1 cellular context compared by ENCODE assay signal in the genomic region with DNA sequence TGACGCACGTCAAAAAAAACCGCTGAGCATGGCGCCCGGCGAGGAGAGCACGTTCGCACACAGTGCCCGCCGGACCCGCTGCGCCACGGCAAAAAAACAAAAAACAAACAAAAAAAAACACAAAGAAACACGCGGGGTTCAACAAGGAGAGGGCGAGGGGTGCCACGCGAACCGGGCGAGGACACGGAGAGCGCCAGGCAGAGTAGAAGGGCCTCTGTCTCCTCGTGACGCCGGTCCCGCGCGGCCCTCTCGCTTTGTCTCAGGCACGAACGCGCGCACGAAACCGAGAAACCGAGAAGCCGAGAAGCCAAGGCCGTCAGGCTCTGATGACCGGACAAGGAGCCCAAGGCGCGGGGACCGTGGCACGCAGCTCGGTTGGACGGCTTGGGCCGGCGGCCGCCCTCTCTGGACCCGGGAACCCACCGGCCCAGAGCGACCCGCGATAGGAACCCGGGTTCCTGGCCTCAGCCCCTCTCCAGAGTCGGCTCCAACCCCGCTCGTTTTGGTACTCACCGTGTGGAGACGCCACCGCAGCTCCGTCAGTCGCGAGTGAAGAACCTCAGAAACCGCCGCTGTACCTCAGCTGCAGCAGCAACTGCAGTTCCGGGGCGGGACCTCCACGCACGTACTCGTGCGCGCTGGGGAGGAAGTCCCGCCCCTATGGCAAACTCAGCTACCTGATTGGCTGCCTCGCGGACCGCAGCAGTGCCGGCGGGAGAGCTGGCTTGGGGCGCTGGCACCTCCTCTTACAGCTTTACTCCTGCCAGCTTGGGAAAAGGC.
TF ChIP-seq lines count a peak whose summit lies in the region.

A gene with protein sequence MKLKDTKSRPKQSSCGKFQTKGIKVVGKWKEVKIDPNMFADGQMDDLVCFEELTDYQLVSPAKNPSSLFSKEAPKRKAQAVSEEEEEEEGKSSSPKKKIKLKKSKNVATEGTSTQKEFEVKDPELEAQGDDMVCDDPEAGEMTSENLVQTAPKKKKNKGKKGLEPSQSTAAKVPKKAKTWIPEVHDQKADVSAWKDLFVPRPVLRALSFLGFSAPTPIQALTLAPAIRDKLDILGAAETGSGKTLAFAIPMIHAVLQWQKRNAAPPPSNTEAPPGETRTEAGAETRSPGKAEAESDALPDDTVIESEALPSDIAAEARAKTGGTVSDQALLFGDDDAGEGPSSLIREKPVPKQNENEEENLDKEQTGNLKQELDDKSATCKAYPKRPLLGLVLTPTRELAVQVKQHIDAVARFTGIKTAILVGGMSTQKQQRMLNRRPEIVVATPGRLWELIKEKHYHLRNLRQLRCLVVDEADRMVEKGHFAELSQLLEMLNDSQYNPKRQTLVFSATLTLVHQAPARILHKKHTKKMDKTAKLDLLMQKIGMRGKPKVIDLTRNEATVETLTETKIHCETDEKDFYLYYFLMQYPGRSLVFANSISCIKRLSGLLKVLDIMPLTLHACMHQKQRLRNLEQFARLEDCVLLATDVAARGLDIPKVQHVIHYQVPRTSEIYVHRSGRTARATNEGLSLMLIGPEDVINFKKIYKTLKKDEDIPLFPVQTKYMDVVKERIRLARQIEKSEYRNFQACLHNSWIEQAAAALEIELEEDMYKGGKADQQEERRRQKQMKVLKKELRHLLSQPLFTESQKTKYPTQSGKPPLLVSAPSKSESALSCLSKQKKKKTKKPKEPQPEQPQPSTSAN (minus strand): TSS at position 597 of the 780 bp plus-strand sequence. CDS start 1,460 bp downstream, outside the sequence.
A gene with protein sequence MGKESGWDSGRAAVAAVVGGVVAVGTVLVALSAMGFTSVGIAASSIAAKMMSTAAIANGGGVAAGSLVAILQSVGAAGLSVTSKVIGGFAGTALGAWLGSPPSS (plus strand): TSS at position 705 of the 780 bp plus-strand sequence. CDS start 15,628 bp downstream, outside the sequence.

TF ChIP-seq in HepG2, 621 proteins besides CTCF, POLR2A, EP300 and RAD21 (continued from another document and continues in another):
- TF ChIP-seq, protein P1, sequence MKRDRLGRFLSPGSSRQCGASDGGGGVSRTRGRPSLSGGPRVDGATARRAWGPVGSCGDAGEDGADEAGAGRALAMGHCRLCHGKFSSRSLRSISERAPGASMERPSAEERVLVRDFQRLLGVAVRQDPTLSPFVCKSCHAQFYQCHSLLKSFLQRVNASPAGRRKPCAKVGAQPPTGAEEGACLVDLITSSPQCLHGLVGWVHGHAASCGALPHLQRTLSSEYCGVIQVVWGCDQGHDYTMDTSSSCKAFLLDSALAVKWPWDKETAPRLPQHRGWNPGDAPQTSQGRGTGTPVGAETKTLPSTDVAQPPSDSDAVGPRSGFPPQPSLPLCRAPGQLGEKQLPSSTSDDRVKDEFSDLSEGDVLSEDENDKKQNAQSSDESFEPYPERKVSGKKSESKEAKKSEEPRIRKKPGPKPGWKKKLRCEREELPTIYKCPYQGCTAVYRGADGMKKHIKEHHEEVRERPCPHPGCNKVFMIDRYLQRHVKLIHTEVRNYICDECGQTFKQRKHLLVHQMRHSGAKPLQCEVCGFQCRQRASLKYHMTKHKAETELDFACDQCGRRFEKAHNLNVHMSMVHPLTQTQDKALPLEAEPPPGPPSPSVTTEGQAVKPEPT (CRISPR knock-in tag; IDR thresholded peaks at IDR 0.05; ENCODE audit: low read depth) = peak; percentile 80; the same call in 1 of the 2 replicates
- TF ChIP-seq SKI (IDR thresholded peaks at IDR 0.05; ENCODE audit: partially characterized antibody) (no peak), MBNL3 (CRISPR knock-in tag; conservative IDR thresholded peaks at IDR 0.05) (no peak), RAD51 (IDR thresholded peaks at IDR 0.05; ENCODE audit: borderline replicate concordance) (no peak), CHCHD3 (CRISPR knock-in tag; IDR thresholded peaks at IDR 0.05) (0 out of 2 replicates have a peak, but pooled peaks have one; percentile 87), ZNF333 (CRISPR knock-in tag; IDR thresholded peaks at IDR 0.05; ENCODE audit: borderline replicate concordance) (no peak), FOXM1 (CRISPR knock-in tag; IDR thresholded peaks at IDR 0.05) (no peak), TCF7 (IDR thresholded peaks at IDR 0.05; ENCODE audit: low read depth) (no peak), TBX2 (CRISPR knock-in tag; IDR thresholded peaks at IDR 0.05; ENCODE audit: borderline replicate concordance) (peak; percentile 62; the same call in 1 of the 2 replicates), ZFYVE20 (CRISPR knock-in tag; IDR thresholded peaks at IDR 0.05; ENCODE audit: borderline replicate concordance, low read depth) (no peak), MBD4 (IDR thresholded peaks at IDR 0.05; ENCODE audit: borderline replicate concordance, low read length) (no peak), ZSCAN31 (CRISPR knock-in tag; IDR thresholded peaks at IDR 0.05; ENCODE audit: low read depth) (peak; percentile 76; the same call in 1 of the 2 replicates), PHB2 (IDR thresholded peaks at IDR 0.05; ENCODE audit: partially characterized antibody) (no peak), PRMT3 (CRISPR knock-in tag; IDR thresholded peaks at IDR 0.05; ENCODE audit: borderline replicate concordance, low read depth) (no peak), SAFB2 (CRISPR knock-in tag; IDR thresholded peaks at IDR 0.05; ENCODE audit: borderline replicate concordance, low read depth) (peak; percentile 81; the same call in 1 of the 2 replicates), RFXANK (CRISPR knock-in tag; IDR thresholded peaks at IDR 0.05) (no peak), ARHGAP35 (CRISPR knock-in tag; IDR thresholded peaks at IDR 0.05; ENCODE audit: borderline replicate concordance) (no peak), ZNF354B (CRISPR knock-in tag; IDR thresholded peaks at IDR 0.05) (no peak), ZSCAN9 (CRISPR knock-in tag; IDR thresholded peaks at IDR 0.05; ENCODE audit: borderline replicate concordance) (no peak), ZFP1 (CRISPR knock-in tag; IDR thresholded peaks at IDR 0.05) (no peak), SRSF1 (optimal IDR thresholded peaks at IDR 0.05; ENCODE audit: low read depth, low read length) (no peak), GABPA (IDR thresholded peaks at IDR 0.05; ENCODE audit: low read depth, low read length) (peak; percentile 91), GABPA (CRISPR knock-in tag; IDR thresholded peaks at IDR 0.05; ENCODE audit: low read depth) (peak; percentile 96), ZNF3 (CRISPR knock-in tag; IDR thresholded peaks at IDR 0.05) (no peak), IRF2 (CRISPR knock-in tag; IDR thresholded peaks at IDR 0.05) (no peak), ZNF562 (CRISPR knock-in tag; IDR thresholded peaks at IDR 0.05; ENCODE audit: borderline replicate concordance) (no peak), ZNF234 (CRISPR knock-in tag; conservative IDR thresholded peaks at IDR 0.05) (0 out of 2 replicates have a peak, but pooled peaks have one; percentile 66), FIP1L1 (IDR thresholded peaks at IDR 0.05; ENCODE audit: borderline replicate concordance, insufficient read depth, low read depth, low read length) (no peak), ZNF570 (CRISPR knock-in tag; IDR thresholded peaks at IDR 0.05; ENCODE audit: borderline replicate concordance) (no peak), ZNF274 (CRISPR knock-in tag; IDR thresholded peaks at IDR 0.05) (no peak; the same call in 1 of the 2 replicates), ERF (CRISPR knock-in tag; IDR thresholded peaks at IDR 0.05) (no peak), ZNF232 (CRISPR knock-in tag; IDR thresholded peaks at IDR 0.05; ENCODE audit: borderline replicate concordance) (0 out of 2 replicates have a peak, but pooled peaks have one; percentile 22), SP140L (CRISPR knock-in tag; IDR thresholded peaks at IDR 0.05; ENCODE audit: borderline replicate concordance) (no peak), HDAC6 (IDR thresholded peaks at IDR 0.05; ENCODE audit: low read depth, low read length) (no peak), ZNF317 (CRISPR knock-in tag; IDR thresholded peaks at IDR 0.05) (no peak), ZNF569 (CRISPR knock-in tag; IDR thresholded peaks at IDR 0.05; ENCODE audit: borderline replicate concordance) (no peak), YEATS4 (CRISPR knock-in tag; IDR thresholded peaks at IDR 0.05; ENCODE audit: borderline replicate concordance) (no peak), ZNF83 (CRISPR knock-in tag; IDR thresholded peaks at IDR 0.05; ENCODE audit: borderline replicate concordance) (no peak), ZNF224 (CRISPR knock-in tag; IDR thresholded peaks at IDR 0.05) (no peak), NONO (IDR thresholded peaks at IDR 0.05) (no peak), NONO (CRISPR knock-in tag; conservative IDR thresholded peaks at IDR 0.05) (peak; percentile 81), BORCS8-MEF2B (CRISPR knock-in tag; IDR thresholded peaks at IDR 0.05) (peak; percentile 37; the same call in 1 of the 2 replicates), SOX13 (IDR thresholded peaks at IDR 0.05) (no peak), SOX13 (CRISPR knock-in tag; conservative IDR thresholded peaks at IDR 0.05 in 1 of 2, IDR thresholded peaks at IDR 0.05 in 1 of 2) (no peak), AGO2 (optimal IDR thresholded peaks at IDR 0.05; ENCODE audit: low read depth, low read length) (peak; percentile 76), BHLHE40 (IDR thresholded peaks at IDR 0.05; ENCODE audit: low read length) (peak; percentile 74), ZNF207 (IDR thresholded peaks at IDR 0.05; ENCODE audit: borderline replicate concordance) (no peak), ZNF329 (CRISPR knock-in tag; IDR thresholded peaks at IDR 0.05; ENCODE audit: low read depth) (no peak), KMT2B (CRISPR knock-in tag; IDR thresholded peaks at IDR 0.05) (peak; percentile 94), ZNF260 (CRISPR knock-in tag; IDR thresholded peaks at IDR 0.05; ENCODE audit: borderline replicate concordance, low read depth) (no peak), U2AF2 (IDR thresholded peaks at IDR 0.05; ENCODE audit: low read depth, low read length) (no peak), HMG20A (CRISPR knock-in tag; IDR thresholded peaks at IDR 0.05; ENCODE audit: borderline replicate concordance) (no peak), RBM39 (IDR thresholded peaks at IDR 0.05; ENCODE audit: low read depth, low read length, poor library complexity, severe bottlenecking) (peak; percentile 91), ZBTB42 (CRISPR knock-in tag; IDR thresholded peaks at IDR 0.05) (peak; percentile 81; the same call in 1 of the 2 replicates), ZNF672 (CRISPR knock-in tag; IDR thresholded peaks at IDR 0.05) (no peak)
- TF ChIP-seq, protein P2, sequence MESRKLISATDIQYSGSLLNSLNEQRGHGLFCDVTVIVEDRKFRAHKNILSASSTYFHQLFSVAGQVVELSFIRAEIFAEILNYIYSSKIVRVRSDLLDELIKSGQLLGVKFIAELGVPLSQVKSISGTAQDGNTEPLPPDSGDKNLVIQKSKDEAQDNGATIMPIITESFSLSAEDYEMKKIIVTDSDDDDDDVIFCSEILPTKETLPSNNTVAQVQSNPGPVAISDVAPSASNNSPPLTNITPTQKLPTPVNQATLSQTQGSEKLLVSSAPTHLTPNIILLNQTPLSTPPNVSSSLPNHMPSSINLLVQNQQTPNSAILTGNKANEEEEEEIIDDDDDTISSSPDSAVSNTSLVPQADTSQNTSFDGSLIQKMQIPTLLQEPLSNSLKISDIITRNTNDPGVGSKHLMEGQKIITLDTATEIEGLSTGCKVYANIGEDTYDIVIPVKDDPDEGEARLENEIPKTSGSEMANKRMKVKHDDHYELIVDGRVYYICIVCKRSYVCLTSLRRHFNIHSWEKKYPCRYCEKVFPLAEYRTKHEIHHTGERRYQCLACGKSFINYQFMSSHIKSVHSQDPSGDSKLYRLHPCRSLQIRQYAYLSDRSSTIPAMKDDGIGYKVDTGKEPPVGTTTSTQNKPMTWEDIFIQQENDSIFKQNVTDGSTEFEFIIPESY (CRISPR knock-in tag; IDR thresholded peaks at IDR 0.05) = no peak
- TF ChIP-seq, protein P3, sequence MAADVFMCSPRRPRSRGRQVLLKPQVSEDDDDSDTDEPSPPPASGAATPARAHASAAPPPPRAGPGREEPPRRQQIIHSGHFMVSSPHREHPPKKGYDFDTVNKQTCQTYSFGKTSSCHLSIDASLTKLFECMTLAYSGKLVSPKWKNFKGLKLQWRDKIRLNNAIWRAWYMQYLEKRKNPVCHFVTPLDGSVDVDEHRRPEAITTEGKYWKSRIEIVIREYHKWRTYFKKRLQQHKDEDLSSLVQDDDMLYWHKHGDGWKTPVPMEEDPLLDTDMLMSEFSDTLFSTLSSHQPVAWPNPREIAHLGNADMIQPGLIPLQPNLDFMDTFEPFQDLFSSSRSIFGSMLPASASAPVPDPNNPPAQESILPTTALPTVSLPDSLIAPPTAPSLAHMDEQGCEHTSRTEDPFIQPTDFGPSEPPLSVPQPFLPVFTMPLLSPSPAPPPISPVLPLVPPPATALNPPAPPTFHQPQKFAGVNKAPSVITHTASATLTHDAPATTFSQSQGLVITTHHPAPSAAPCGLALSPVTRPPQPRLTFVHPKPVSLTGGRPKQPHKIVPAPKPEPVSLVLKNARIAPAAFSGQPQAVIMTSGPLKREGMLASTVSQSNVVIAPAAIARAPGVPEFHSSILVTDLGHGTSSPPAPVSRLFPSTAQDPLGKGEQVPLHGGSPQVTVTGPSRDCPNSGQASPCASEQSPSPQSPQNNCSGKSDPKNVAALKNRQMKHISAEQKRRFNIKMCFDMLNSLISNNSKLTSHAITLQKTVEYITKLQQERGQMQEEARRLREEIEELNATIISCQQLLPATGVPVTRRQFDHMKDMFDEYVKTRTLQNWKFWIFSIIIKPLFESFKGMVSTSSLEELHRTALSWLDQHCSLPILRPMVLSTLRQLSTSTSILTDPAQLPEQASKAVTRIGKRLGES (CRISPR knock-in tag; IDR thresholded peaks at IDR 0.05; ENCODE audit: borderline replicate concordance) = no peak
- TF ChIP-seq, protein P4, sequence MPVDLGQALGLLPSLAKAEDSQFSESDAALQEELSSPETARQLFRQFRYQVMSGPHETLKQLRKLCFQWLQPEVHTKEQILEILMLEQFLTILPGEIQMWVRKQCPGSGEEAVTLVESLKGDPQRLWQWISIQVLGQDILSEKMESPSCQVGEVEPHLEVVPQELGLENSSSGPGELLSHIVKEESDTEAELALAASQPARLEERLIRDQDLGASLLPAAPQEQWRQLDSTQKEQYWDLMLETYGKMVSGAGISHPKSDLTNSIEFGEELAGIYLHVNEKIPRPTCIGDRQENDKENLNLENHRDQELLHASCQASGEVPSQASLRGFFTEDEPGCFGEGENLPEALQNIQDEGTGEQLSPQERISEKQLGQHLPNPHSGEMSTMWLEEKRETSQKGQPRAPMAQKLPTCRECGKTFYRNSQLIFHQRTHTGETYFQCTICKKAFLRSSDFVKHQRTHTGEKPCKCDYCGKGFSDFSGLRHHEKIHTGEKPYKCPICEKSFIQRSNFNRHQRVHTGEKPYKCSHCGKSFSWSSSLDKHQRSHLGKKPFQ (CRISPR knock-in tag; IDR thresholded peaks at IDR 0.05; ENCODE audit: insufficient replicate concordance) = peak; percentile 39
- TF ChIP-seq, protein P5, sequence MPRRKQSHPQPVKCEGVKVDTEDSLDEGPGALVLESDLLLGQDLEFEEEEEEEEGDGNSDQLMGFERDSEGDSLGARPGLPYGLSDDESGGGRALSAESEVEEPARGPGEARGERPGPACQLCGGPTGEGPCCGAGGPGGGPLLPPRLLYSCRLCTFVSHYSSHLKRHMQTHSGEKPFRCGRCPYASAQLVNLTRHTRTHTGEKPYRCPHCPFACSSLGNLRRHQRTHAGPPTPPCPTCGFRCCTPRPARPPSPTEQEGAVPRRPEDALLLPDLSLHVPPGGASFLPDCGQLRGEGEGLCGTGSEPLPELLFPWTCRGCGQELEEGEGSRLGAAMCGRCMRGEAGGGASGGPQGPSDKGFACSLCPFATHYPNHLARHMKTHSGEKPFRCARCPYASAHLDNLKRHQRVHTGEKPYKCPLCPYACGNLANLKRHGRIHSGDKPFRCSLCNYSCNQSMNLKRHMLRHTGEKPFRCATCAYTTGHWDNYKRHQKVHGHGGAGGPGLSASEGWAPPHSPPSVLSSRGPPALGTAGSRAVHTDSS (CRISPR knock-in tag; conservative IDR thresholded peaks at IDR 0.05) = no peak
